In genomic region chr22:38088723-38089473, GRCh38 we compare ENCODE assay signal across 13 cellular contexts. TPM values are rescaled to one million over a fixed set of nuclear protein-coding genes. Genes with fewer than 3 reads are reported as not detected.
DNase-seq lines count a peak whose midpoint lies in the region; ATAC-seq and TF ChIP-seq lines count a peak whose summit lies in the region.
"Had no signal": no experiment of that assay in that cellular context is flagged by ENCODE, and none has a peak within 500 bp of the region (broad histone marks: within the 10 kb centered on the region; RNA-seq: fewer than 3 reads in every experiment).

No MANE protein-coding gene starts in this region.

- no peak overlapping the region for H2AFZ ChIP-seq in H9 (ENCODE audit: low read length)
- no peak overlapping the region for H2AFZ ChIP-seq in PC-3 (ENCODE audit: low read length)

- POLR2A ChIA-PET in PC-3 (lab: Charles Lee; ENCODE audit: unreplicated experiment): no interaction called here
- POLR2A ChIA-PET in CD8-positive, alpha-beta T cell (lab: Charles Lee): no interaction called here

- H3K36me3 ChIP-seq in HUES48 (ENCODE audit: control insufficient read depth, insufficient read depth, low read length) (peaks cover 4% of the 10 kb centered on the region; the same call in 1 of the 2 replicates), testis (ENCODE audit: low read depth, missing control alignments) (no peaks in the 10 kb centered on the region), PC-3 (ENCODE audit: low read depth, low read length) (no peaks in the 10 kb centered on the region)
- no peaks in the 10 kb centered on the region for H3K36me3 ChIP-seq in CD8-positive, alpha-beta T cell (ENCODE audit: insufficient read depth, low read length)

- no peaks in the 10 kb centered on the region for H4K20me1 ChIP-seq in H9 (ENCODE audit: control insufficient read depth, insufficient read depth, insufficient read length)
- no peaks in the 10 kb centered on the region for H4K20me1 ChIP-seq in PC-3 (ENCODE audit: low read length)

- H2BK5ac ChIP-seq in H9 (ENCODE audit: insufficient read length, low read length): no peak overlapping the region

- H2BK15ac ChIP-seq in H9 (ENCODE audit: low read depth, low read length): no peak overlapping the region

- H3K18ac ChIP-seq in H9 (ENCODE audit: insufficient read length, low read depth, low read length): no peak overlapping the region

- no peaks in the 10 kb centered on the region for H3K23me2 ChIP-seq in H9 (ENCODE audit: insufficient read length, low read depth, low read length, poor library complexity, severe bottlenecking)

- H3K9me2 ChIP-seq in PC-3 (replicated peaks; ENCODE audit: low read length): no peaks in the 10 kb centered on the region

- CTCF ChIA-PET in PC-3 (lab: Charles Lee): no interaction called here
- CTCF ChIA-PET in CD8-positive, alpha-beta T cell (lab: Charles Lee): no interaction called here

- H4K8ac ChIP-seq in H9 (replicated peaks; ENCODE audit: insufficient read length, low read depth, low read length): no peak overlapping the region

- H3T11ph ChIP-seq in H9 (ENCODE audit: low read length): no peak overlapping the region

- 25 to 60% methylated on average over 1 to 64 of the region's 80 CpGs for WGBS in testis, 2 donors
- WGBS in H9 (ENCODE audit: extremely low coverage, insufficient read length, low lambda C conversion rate): no CpG with 5 or more reads among the region's 80 CpGs

- peaks cover 1 to 13% (median 9%) of the 10 kb centered on the region in 3 experiments; a peak in 4 of 7 replicates for H3K36me3 Mint-ChIP-seq in H9 (ENCODE audit: insufficient read depth in 1 of 3, low read depth in 3 of 3)
- peaks cover 26% of the 10 kb centered on the region for H3K36me3 Mint-ChIP-seq in CD8-positive, alpha-beta T cell

- H3K27me3 Mint-ChIP-seq in H9 (ENCODE audit: low read depth): peaks cover 2% of the 10 kb centered on the region
- H3K27me3 Mint-ChIP-seq in CD8-positive, alpha-beta T cell (ENCODE audit: low read depth): peaks cover 20% of the 10 kb centered on the region

- no peak overlapping the region for H3K9ac ChIP-seq in HUES48 (ENCODE audit: low read depth, low read length)
- H3K9ac ChIP-seq in H9 (ENCODE audit: extremely low read depth, insufficient read length, low read length): no peak overlapping the region
- no peak overlapping the region for H3K9ac ChIP-seq in PC-3 (ENCODE audit: low read length)

- intact Hi-C loops in testis (cut with DNase I; ENCODE audit: low total_unique reads) (no loop called here), PC-3 (cut with micrococcal nuclease) (no loop called here)
- intact Hi-C loops in CD8-positive, alpha-beta T cell (cut with DNase I, micrococcal nuclease): no loop called here

- no peak overlapping the region for H2BK12ac ChIP-seq in H9 (ENCODE audit: insufficient read length, low read depth, low read length)

- no peak overlapping the region for H3K4ac ChIP-seq in H9 (ENCODE audit: low read depth, low read length)

- H3K9me3 Mint-ChIP-seq in H9: no peaks in the 10 kb centered on the region
- no peaks in the 10 kb centered on the region for H3K9me3 Mint-ChIP-seq in CD8-positive, alpha-beta T cell

- H3K27me3 ChIP-seq in HUES48 (ENCODE audit: control insufficient read depth, insufficient read depth, low read length) (no peaks in the 10 kb centered on the region; the same call in 1 of the 2 replicates), testis (no peaks in the 10 kb centered on the region), H9 (ENCODE audit: insufficient read depth, low read length) (no peaks in the 10 kb centered on the region), PC-3 (ENCODE audit: low read length) (no peaks in the 10 kb centered on the region)
- H3K27me3 ChIP-seq in CD8-positive, alpha-beta T cell (ENCODE audit: insufficient read depth, low read length): no peaks in the 10 kb centered on the region

- H3K4me3 ChIP-seq in HUES48 (ENCODE audit: low read depth, low read length) (peak overlapping the region; percentile 32; the same call in 1 of the 2 replicates), choroid plexus epithelial cell (ENCODE audit: low read depth, low read length) (peak overlapping the region; percentile 37), iPS-18c (ENCODE audit: insufficient read depth, low read depth, low read length) (peak overlapping the region; percentile 34; the same call in 1 of the 2 replicates), testis (peak overlapping the region; percentile 21 to 48), PC-3 (ENCODE audit: low read length) (no peak overlapping the region)
- no peak overlapping the region for H3K4me3 ChIP-seq in CD8-positive, alpha-beta T cell (ENCODE audit: low read depth, low read length)

- no peaks in the 10 kb centered on the region for H3F3A ChIP-seq in PC-3 (ENCODE audit: low read length, unreplicated experiment)

- H3K4me2 ChIP-seq in H9 (ENCODE audit: insufficient read depth, insufficient read length, low read length) (no peak overlapping the region), PC-3 (ENCODE audit: low read length) (no peak overlapping the region)

- no peak overlapping the region for H3K4me3 Mint-ChIP-seq in H9
- H3K4me3 Mint-ChIP-seq in CD8-positive, alpha-beta T cell: no peak overlapping the region

- no peak for TF ChIP-seq POLR2A in testis (IDR thresholded peaks at IDR 0.05)

- no peak overlapping the region; the same call in 1 of the 2 replicates for H3K14ac ChIP-seq in H9 (ENCODE audit: insufficient read depth, low read length)

- no TSS peak for BruUV-seq in PC-3 (replicated peaks; lab: Mats Ljungman, UMichigan)

- no peak for TF ChIP-seq CTCF in choroid plexus epithelial cell (conservative IDR thresholded peaks at IDR 0.05; ENCODE audit: low read depth, low read length)
- no peak for TF ChIP-seq CTCF in testis (IDR thresholded peaks at IDR 0.05)
- no peak for TF ChIP-seq CTCF in H9 (conservative IDR thresholded peaks at IDR 0.05)
- TF ChIP-seq CTCF in PC-3 (conservative IDR thresholded peaks at IDR 0.05; ENCODE audit: low read depth, low read length): no peak
- no peak for TF ChIP-seq CTCF in CD8-positive, alpha-beta T cell (IDR thresholded peaks at IDR 0.05)

- no peak overlapping the region for H2BK20ac ChIP-seq in H9 (ENCODE audit: low read depth, low read length, poor library complexity, severe bottlenecking)

- H4K5ac ChIP-seq in H9 (ENCODE audit: insufficient read length, low read depth, low read length): no peak overlapping the region

- no peaks in the 10 kb centered on the region for H3K79me1 ChIP-seq in H9 (ENCODE audit: insufficient read depth, low read depth, low read length, poor library complexity, severe bottlenecking)

- H3K27ac ChIP-seq in HUES48 (ENCODE audit: low read depth, low read length) (no peak overlapping the region), testis (no peak overlapping the region), H9 (ENCODE audit: insufficient read length, low read depth, low read length) (no peak overlapping the region), PC-3 (ENCODE audit: low read length) (no peak overlapping the region)
- no peak overlapping the region for H3K27ac ChIP-seq in CD8-positive, alpha-beta T cell (ENCODE audit: low read depth, low read length)

- no peak overlapping the region for H3K27ac Mint-ChIP-seq in H9
- no peak overlapping the region for H3K27ac Mint-ChIP-seq in CD8-positive, alpha-beta T cell

- no peak overlapping the region for H3K23ac ChIP-seq in H9 (ENCODE audit: insufficient read length, low read depth, low read length)

- H3K4me1 ChIP-seq in HUES48 (ENCODE audit: control insufficient read depth, insufficient read depth, low read length): peaks cover 12% of the 10 kb centered on the region; the same call in 1 of the 2 replicates
- peaks cover 7% of the 10 kb centered on the region for H3K4me1 ChIP-seq in testis
- H3K4me1 ChIP-seq in H9 (ENCODE audit: insufficient read depth, low read length): no peaks in the 10 kb centered on the region
- H3K4me1 ChIP-seq in PC-3 (ENCODE audit: insufficient read depth, low read length): no peaks in the 10 kb centered on the region
- no peaks in the 10 kb centered on the region for H3K4me1 ChIP-seq in CD8-positive, alpha-beta T cell (ENCODE audit: insufficient read depth, low read length)

- H4K91ac ChIP-seq in H9 (ENCODE audit: insufficient read length, low read depth, low read length): no peak overlapping the region

- no peaks in the 10 kb centered on the region for H3K9me3 ChIP-seq in HUES48 (ENCODE audit: control insufficient read depth, insufficient read depth, low read length)
- no peaks in the 10 kb centered on the region for H3K9me3 ChIP-seq in iPS-18c (ENCODE audit: control insufficient read depth, insufficient read depth, low read length)
- H3K9me3 ChIP-seq in testis: no peaks in the 10 kb centered on the region
- no peaks in the 10 kb centered on the region for H3K9me3 ChIP-seq in H9 (ENCODE audit: control insufficient read depth, low read depth, low read length)
- no peaks in the 10 kb centered on the region for H3K9me3 ChIP-seq in PC-3 (ENCODE audit: low read length)
- no peaks in the 10 kb centered on the region for H3K9me3 ChIP-seq in CD8-positive, alpha-beta T cell (ENCODE audit: low read length)

- no peak overlapping the region for H2BK120ac ChIP-seq in H9 (ENCODE audit: low read depth, low read length, poor library complexity, severe bottlenecking)

- no peak overlapping the region for H3K56ac ChIP-seq in H9 (ENCODE audit: insufficient read length, low read depth, low read length)

- DNase-seq in choroid plexus epithelial cell (ENCODE audit: low read depth) (no peak), testis (no peak), H9 (no peak), PC-3 (no peak)
- no peak for DNase-seq in CD8-positive, alpha-beta T cell
- DNase-seq: activated CD4-positive, alpha-beta T cell treated with anti-CD3 and anti-CD28 coated beads for 48 hours; activated effector memory CD4-positive, alpha-beta T cell treated with Interleukin-2 at 50 U/mL for 16 hours; DMS153; NCI-H1092 treated with DMSO at 0.1 percent for 48 hours; small intestine had no signal

- peaks cover 9 to 26% of the 10 kb centered on the region in 2 experiments for H3K4me1 Mint-ChIP-seq in H9
- no peaks in the 10 kb centered on the region for H3K4me1 Mint-ChIP-seq in CD8-positive, alpha-beta T cell (ENCODE audit: low read depth)

- H2AK5ac ChIP-seq in H9 (ENCODE audit: insufficient read length, low read length): no peak overlapping the region

- no peaks in the 10 kb centered on the region for H3K79me2 ChIP-seq in H9 (ENCODE audit: insufficient read depth, low read length)
- no peaks in the 10 kb centered on the region for H3K79me2 ChIP-seq in PC-3 (ENCODE audit: low read length)

- no peak for ATAC-seq in HG02884 (IDR thresholded peaks at IDR 0.05; ENCODE audit: unreplicated experiment)
- ATAC-seq in PC-3: no peak
- ATAC-seq in CD8-positive, alpha-beta T cell: no peak

RNA-seq across cellular contexts. Expression of gene SLC16A8, which starts 4.9 kb away (rescaled TPM):
- total RNA-seq in testis: 1 to 10 TPM; 1.6 to 2.0 TPM
- 2.4 TPM for polyA plus RNA-seq in testis (ENCODE audit: insufficient read depth, low read depth, low replicate concordance)
- total RNA-seq in H9 (2021): 0.75 and 1.1 TPM in 2 replicates
- not detected in 2 replicates for total RNA-seq in PC-3 (2014; rRNA removed)
- total RNA-seq in CD8-positive, alpha-beta T cell: not detected

RNA-seq across cellular contexts. Expression of gene BAIAP2L2, which starts 21.6 kb away (rescaled TPM):
- 10 to 100 TPM in 1 of 2 donors, 1 to 10 TPM in 1; 8.8 to 10.0 TPM for total RNA-seq in testis
- polyA plus RNA-seq in testis (ENCODE audit: insufficient read depth, low read depth, low replicate concordance): 6.6 TPM
- 2.0 and 2.3 TPM in 2 replicates for total RNA-seq in H9 (2021)
- 0.80 TPM in 1 of 2 replicates, not detected in the other for total RNA-seq in PC-3 (2014; rRNA removed)
- total RNA-seq in CD8-positive, alpha-beta T cell: under 1 TPM; 0.60 to 0.61 TPM

RNA-seq across cellular contexts. Expression of gene PICK1, which starts 31.7 kb away (rescaled TPM):
- 10 to 100 TPM; 78.7 to 89.7 TPM for total RNA-seq in testis
- polyA plus RNA-seq in testis (ENCODE audit: insufficient read depth, low read depth, low replicate concordance): 61.5 TPM
- total RNA-seq in H9 (2021): 34.9 and 35.7 TPM in 2 replicates
- 41.7 and 45.5 TPM in 2 replicates for total RNA-seq in PC-3 (2014; rRNA removed)
- total RNA-seq in CD8-positive, alpha-beta T cell: 10 to 100 TPM; 23.1 to 24.8 TPM

Comparison
In these comparisons a context has a peak if more than half of its experiments do, and no peak if none do; other contexts are left out.
1. H3K4me3 ChIP-seq: peak in HUES48 (single experiment), choroid plexus epithelial cell (single experiment), iPS-18c (single experiment) and testis (2 of 2); none in PC-3 (single experiment) and CD8-positive, alpha-beta T cell (single experiment).